ENCODE assay signal across 8 cellular contexts in the genomic region with DNA sequence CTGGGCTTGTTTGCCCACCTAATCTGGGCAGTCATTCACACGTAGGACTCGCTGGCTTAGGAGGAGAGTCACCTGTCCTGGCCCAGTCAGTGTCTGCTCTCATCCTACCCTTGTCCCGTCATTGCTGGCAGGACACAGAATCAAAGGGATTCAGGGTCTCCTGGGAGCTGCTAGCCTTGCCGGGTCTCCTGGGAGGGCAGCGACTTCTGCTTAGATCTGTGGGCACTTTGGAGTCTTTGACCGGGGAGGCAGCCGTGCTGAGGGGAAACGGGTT. TPM values are rescaled to one million over a fixed set of nuclear protein-coding genes. Genes with fewer than 3 reads are reported as not detected.
A peak's percentile ranks its signal among the peaks of the same experiment; 100 is the strongest.
DNase-seq lines count a peak whose midpoint lies in the region; ATAC-seq and TF ChIP-seq lines count a peak whose summit lies in the region.

No MANE protein-coding gene starts in this region.

- 34% methylated on average over 8 of the region's 8 CpGs; no CpG with 5 or more reads in 1 of the 2 donors for WGBS in transverse colon (ENCODE audit: low coverage in 1 of 2), 2 donors

- no peak for ATAC-seq in left lung
- ATAC-seq in GM18519 (IDR thresholded peaks at IDR 0.05; ENCODE audit: low FRiP score, unreplicated experiment), result no peak

- CTCF ChIA-PET in activated naive CD4-positive, alpha-beta T cell treated with anti-CD3 and anti-CD28 coated beads for 36 hours (lab: Charles Lee), result interaction anchor here (1.9 kb wide), 1 partner anchor 64 kb away, joined by 4 read pairs; no protein-coding TSS in a partner anchor

- peak; percentile 3 for TF ChIP-seq POLR2A in transverse colon (IDR thresholded peaks at IDR 0.05)

- TF ChIP-seq CTCF in left lung (IDR thresholded peaks at IDR 0.05) (no peak), transverse colon (IDR thresholded peaks at IDR 0.05) (no peak)

- peaks cover 51 to 82% of the 10 kb centered on the region in 2 donors for H3K4me1 ChIP-seq in left lung
- peaks cover 22 to 89% (median 70%) of the 10 kb centered on the region in 4 donors for H3K4me1 ChIP-seq in transverse colon

- peak overlapping the region; percentile 96 to 98 for H3K27ac ChIP-seq in left lung
- peak overlapping the region; percentile 92 to 98 (median 96) for H3K27ac ChIP-seq in transverse colon

- in situ Hi-C loops in transverse colon (cut with MboI; ENCODE audit: low pct_ligation_motif_present in 1 of 4, low pct_unique_long_range_greater_than_20kb in 1 of 4, low sequenced_read_pairs in 3 of 4), result loop anchor here (25.0 kb wide), 4 partner anchors 93 to 343 kb away; a partner anchor contains a TSS

- no peaks in the 10 kb centered on the region for H3K9me3 ChIP-seq in left lung
- no peaks in the 10 kb centered on the region for H3K9me3 ChIP-seq in transverse colon

- H3K4me3 ChIP-seq in left lung (peak overlapping the region; percentile 72 to 83), transverse colon (peak overlapping the region in 3 of 4 donors; percentile 56 to 88 (median 74))

- no peaks in the 10 kb centered on the region for H3K36me3 Mint-ChIP-seq in activated naive CD4-positive, alpha-beta T cell treated with anti-CD3 and anti-CD28 coated beads for 36 hours (ENCODE audit: low read depth)
- peaks cover 4% of the 10 kb centered on the region for H3K36me3 Mint-ChIP-seq in activated T-helper 2 cell treated with anti-CD3 and anti-CD28 coated beads, Interferon-gamma antibody, Interleukin-2, Interleukin-4, amounts not matched to agents 10 μg/mL and 5 μg/mL and 100 μg/mL, durations not matched to agents 14 hours and 24 hours and 36 hours (ENCODE audit: low read depth)

- peak overlapping the region; percentile 79 for H3K4me3 Mint-ChIP-seq in activated naive CD4-positive, alpha-beta T cell treated with anti-CD3 and anti-CD28 coated beads for 36 hours
- H3K4me3 Mint-ChIP-seq in activated T-helper 2 cell treated with anti-CD3 and anti-CD28 coated beads, Interferon-gamma antibody, Interleukin-2, Interleukin-4, amounts not matched to agents 10 μg/mL and 5 μg/mL and 100 μg/mL, durations not matched to agents 14 hours and 24 hours and 36 hours (ENCODE audit: low read depth), result peak overlapping the region; percentile 63

- H3K27ac Mint-ChIP-seq in activated naive CD4-positive, alpha-beta T cell treated with anti-CD3 and anti-CD28 coated beads for 36 hours, result peak overlapping the region; percentile 97
- H3K27ac Mint-ChIP-seq in activated T-helper 2 cell treated with anti-CD3 and anti-CD28 coated beads, Interferon-gamma antibody, Interleukin-2, Interleukin-4, amounts not matched to agents 10 μg/mL and 5 μg/mL and 100 μg/mL, durations not matched to agents 14 hours and 24 hours and 36 hours, result peak overlapping the region; percentile 98

- H3K36me3 ChIP-seq in left lung (no peaks in the 10 kb centered on the region), transverse colon (no peaks in the 10 kb centered on the region)

- intact Hi-C loops in activated naive CD4-positive, alpha-beta T cell treated with anti-CD3 and anti-CD28 coated beads for 36 hours (cut with micrococcal nuclease), result loop anchor here (1.0 to 5.0 kb wide), 4 partner anchors 29 to 488 kb away; a partner anchor contains a TSS
- intact Hi-C loops in activated T-helper 2 cell treated with anti-CD3 and anti-CD28 coated beads, Interferon-gamma antibody, Interleukin-2, Interleukin-4, amounts not matched to agents 10 μg/mL and 5 μg/mL and 100 μg/mL, durations not matched to agents 14 hours and 24 hours and 36 hours (cut with micrococcal nuclease), result loop anchor here (1.0 kb wide), 2 partner anchors 12 to 58 kb away; no protein-coding TSS in a partner anchor
- intact Hi-C loops in left lung (cut with DNase I) (no loop called here), transverse colon (cut with DNase I; ENCODE audit: low total_unique reads) (no loop called here)

- peaks cover 71% of the 10 kb centered on the region for H3K4me1 Mint-ChIP-seq in activated naive CD4-positive, alpha-beta T cell treated with anti-CD3 and anti-CD28 coated beads for 36 hours (ENCODE audit: low read depth)
- peaks cover 59% of the 10 kb centered on the region for H3K4me1 Mint-ChIP-seq in activated T-helper 2 cell treated with anti-CD3 and anti-CD28 coated beads, Interferon-gamma antibody, Interleukin-2, Interleukin-4, amounts not matched to agents 10 μg/mL and 5 μg/mL and 100 μg/mL, durations not matched to agents 14 hours and 24 hours and 36 hours (ENCODE audit: low read depth)

- TF ChIP-seq EP300 in transverse colon (IDR thresholded peaks at IDR 0.05; ENCODE audit: low read depth), result no peak

- DNase-seq in activated naive CD4-positive, alpha-beta T cell treated with anti-CD3 and anti-CD28 coated beads for 36 hours, result no peak
- DNase-seq in activated naive CD4-positive, alpha-beta T cell (lab: John Stamatoyannopoulos, UW), result no peak
- no peak for DNase-seq in activated T-helper 2 cell treated with anti-CD3 and anti-CD28 coated beads, Interferon-gamma antibody, Interleukin-2, Interleukin-4, amounts not matched to agents 10 μg/mL and 5 μg/mL and 100 μg/mL, durations not matched to agents 14 hours and 24 hours and 36 hours (ENCODE audit: low spot score)
- no peak for DNase-seq in left lung
- DNase-seq in transverse colon, result no peak
- DNase-seq in putamen (ENCODE audit: low spot score), result no peak
- DNase-seq in NCI-H748 treated with DMSO at 0.1 percent for 48 hours (lab: John Stamatoyannopoulos, UW), result no peak

- no peaks in the 10 kb centered on the region for H3K27me3 ChIP-seq in left lung
- no peaks in the 10 kb centered on the region for H3K27me3 ChIP-seq in transverse colon

- H3K27me3 Mint-ChIP-seq in activated naive CD4-positive, alpha-beta T cell treated with anti-CD3 and anti-CD28 coated beads for 36 hours (ENCODE audit: low read depth), result no peaks in the 10 kb centered on the region
- no peaks in the 10 kb centered on the region for H3K27me3 Mint-ChIP-seq in activated T-helper 2 cell treated with anti-CD3 and anti-CD28 coated beads, Interferon-gamma antibody, Interleukin-2, Interleukin-4, amounts not matched to agents 10 μg/mL and 5 μg/mL and 100 μg/mL, durations not matched to agents 14 hours and 24 hours and 36 hours (ENCODE audit: low read depth)

- no peaks in the 10 kb centered on the region for H3K9me3 Mint-ChIP-seq in activated naive CD4-positive, alpha-beta T cell treated with anti-CD3 and anti-CD28 coated beads for 36 hours
- H3K9me3 Mint-ChIP-seq in activated T-helper 2 cell treated with anti-CD3 and anti-CD28 coated beads, Interferon-gamma antibody, Interleukin-2, Interleukin-4, amounts not matched to agents 10 μg/mL and 5 μg/mL and 100 μg/mL, durations not matched to agents 14 hours and 24 hours and 36 hours, result no peaks in the 10 kb centered on the region

RNA-seq across cellular contexts. Expression of a gene that starts 12.6 kb away (rescaled TPM):
- 10 to 100 TPM in 1 of 2 experiments, 1 to 10 TPM in 1; 9.2 to 12.0 TPM for total RNA-seq in activated naive CD4-positive, alpha-beta T cell treated with anti-CD3 and anti-CD28 coated beads for 36 hours
- total RNA-seq in activated T-helper 2 cell treated with anti-CD3 and anti-CD28 coated beads, Interferon-gamma antibody, Interleukin-2, Interleukin-4, amounts not matched to agents 10 μg/mL and 5 μg/mL and 100 μg/mL, durations not matched to agents 14 hours and 24 hours and 36 hours, result 33.5 and 36.5 TPM in 2 replicates
- 10 to 100 TPM; 31.5 to 31.7 TPM for total RNA-seq in left lung
- 100 to 1,000 TPM in 1 of 4 donors, 10 to 100 TPM in 3; 14.1 to 163 (median 34.6) TPM for total RNA-seq in transverse colon

Comparison
In these comparisons a context has a peak if more than half of its experiments do, and no peak if none do; other contexts are left out.
1. intact Hi-C loops: an anchor here in activated naive CD4-positive, alpha-beta T cell treated with anti-CD3 and anti-CD28 coated beads for 36 hours (1.0 to 5.0 kb wide) and activated T-helper 2 cell treated with anti-CD3 and anti-CD28 coated beads, Interferon-gamma antibody, Interleukin-2, Interleukin-4, amounts not matched to agents 10 μg/mL and 5 μg/mL and 100 μg/mL, durations not matched to agents 14 hours and 24 hours and 36 hours (1.0 kb wide); none called in left lung and transverse colon.